Comparison of ENCODE assay signal across 8 cellular contexts in genomic region chr6:111606620-111607115, GRCh38. TPM values are rescaled to one million over a fixed set of nuclear protein-coding genes. Genes with fewer than 3 reads are reported as not detected.
A peak's percentile ranks its signal among the peaks of the same experiment; 100 is the strongest.
DNase-seq lines count a peak whose midpoint lies in the region; ATAC-seq and TF ChIP-seq lines count a peak whose summit lies in the region.

No MANE protein-coding gene starts in this region.

- peaks cover 0 to 2% (median 0%) of the 10 kb centered on the region in 3 donors for H3K9me3 Mint-ChIP-seq in IgD-negative memory B cell
- H3K9me3 Mint-ChIP-seq in naive thymus-derived CD4-positive, alpha-beta T cell = peaks cover 0 to 4% (median 2%) of the 10 kb centered on the region in 11 donors

- ATAC-seq in naive thymus-derived CD4-positive, alpha-beta T cell = no peak
- no peak for ATAC-seq in HG03565 (IDR thresholded peaks at IDR 0.05; ENCODE audit: unreplicated experiment)
- no peak for ATAC-seq in GM21825 (IDR thresholded peaks at IDR 0.05; ENCODE audit: unreplicated experiment)

- H4K20me1 ChIP-seq in BLaER1 treated with 17β-estradiol and CSF1 and Interleukin-3, amounts not matched to agents 10 nM and 100 nM = peaks cover 0 to 4% (median 0%) of the 10 kb centered on the region in 11 experiments; a peak in 1 of 22 replicates

- peak overlapping the region; percentile 66 to 82 (median 74) for H3K4me3 ChIP-seq in BLaER1 treated with 17β-estradiol and CSF1 and Interleukin-3, amounts not matched to agents 10 nM and 100 nM
- H3K4me3 ChIP-seq in choroid plexus epithelial cell (ENCODE audit: low read depth, low read length) = peak overlapping the region; percentile 17
- H3K4me3 ChIP-seq in naive thymus-derived CD4-positive, alpha-beta T cell (ENCODE audit: low read length) = no peak overlapping the region

- H3K9ac ChIP-seq in BLaER1 treated with 17β-estradiol and CSF1 and Interleukin-3, amounts not matched to agents 10 nM and 100 nM = peak overlapping the region; percentile 81 to 90 (median 88); a peak in 21 of 22 replicates

- no peaks in the 10 kb centered on the region for H3K27me3 Mint-ChIP-seq in IgD-negative memory B cell
- peaks cover 0 to 2% (median 0%) of the 10 kb centered on the region in 5 donors for H3K27me3 Mint-ChIP-seq in naive thymus-derived CD4-positive, alpha-beta T cell

- H3K27ac ChIP-seq in BLaER1 treated with 17β-estradiol and CSF1 and Interleukin-3, amounts not matched to agents 10 nM and 100 nM = peak overlapping the region in 10 of 11 experiments; percentile 70 to 92 (median 90); a peak in 19 of 22 replicates
- no peak overlapping the region for H3K27ac ChIP-seq in naive thymus-derived CD4-positive, alpha-beta T cell (ENCODE audit: low read depth, low read length)

- H3K36me3 Mint-ChIP-seq in IgD-negative memory B cell = peaks cover 2% of the 10 kb centered on the region
- H3K36me3 Mint-ChIP-seq in naive thymus-derived CD4-positive, alpha-beta T cell = peaks cover 0 to 5% (median 3%) of the 10 kb centered on the region in 5 donors

- H3K27ac Mint-ChIP-seq in IgD-negative memory B cell = peak overlapping the region; percentile 61 to 99 (median 70)
- peak overlapping the region in 7 of 9 donors; percentile 60 to 98 (median 95) for H3K27ac Mint-ChIP-seq in naive thymus-derived CD4-positive, alpha-beta T cell

- H3K4me1 Mint-ChIP-seq in IgD-negative memory B cell = peaks cover 23 to 31% (median 25%) of the 10 kb centered on the region in 3 donors
- H3K4me1 Mint-ChIP-seq in naive thymus-derived CD4-positive, alpha-beta T cell = peaks cover 14 to 49% (median 45%) of the 10 kb centered on the region in 7 donors

- CTCF ChIA-PET in naive thymus-derived CD4-positive, alpha-beta T cell (lab: Charles Lee) = interaction anchor here (0.6 to 1.2 kb wide), 2 partner anchors 20 to 578 kb away, joined by 3 read pairs; no protein-coding TSS in a partner anchor

- DNase-seq in choroid plexus epithelial cell (ENCODE audit: low read depth) (no peak), head of caudate nucleus (no peak), G401 (ENCODE audit: low spot score) (no peak)
- peak in 1 of 9 donors; percentile 5 for DNase-seq in naive thymus-derived CD4-positive, alpha-beta T cell

- H3K27me3 ChIP-seq in BLaER1 treated with 17β-estradiol and CSF1 and Interleukin-3, amounts not matched to agents 10 nM and 100 nM = no peaks in the 10 kb centered on the region
- no peaks in the 10 kb centered on the region for H3K27me3 ChIP-seq in naive thymus-derived CD4-positive, alpha-beta T cell (ENCODE audit: control insufficient read depth in 2 of 2, insufficient read depth in 2 of 2, low read length in 2 of 2)

- no peak for TF ChIP-seq CTCF in choroid plexus epithelial cell (conservative IDR thresholded peaks at IDR 0.05; ENCODE audit: low read depth, low read length)

- peak overlapping the region; percentile 90 to 99 (median 94) for H3K4me2 ChIP-seq in BLaER1 treated with 17β-estradiol and CSF1 and Interleukin-3, amounts not matched to agents 10 nM and 100 nM

- H3K4me1 ChIP-seq in BLaER1 treated with 17β-estradiol and CSF1 and Interleukin-3, amounts not matched to agents 10 nM and 100 nM = peaks cover 58 to 75% (median 67%) of the 10 kb centered on the region in 10 experiments
- peaks cover 13 to 15% of the 10 kb centered on the region in 2 donors for H3K4me1 ChIP-seq in naive thymus-derived CD4-positive, alpha-beta T cell (ENCODE audit: control insufficient read depth in 2 of 2, insufficient read depth in 2 of 2, low read length in 2 of 2)

- in situ Hi-C loops in G401 (cut with HindIII; ENCODE audit: low sequenced_read_pairs) = no loop called here

- peaks cover 0 to 3% (median 0%) of the 10 kb centered on the region in 11 experiments; a peak in 4 of 22 replicates for H3K36me3 ChIP-seq in BLaER1 treated with 17β-estradiol and CSF1 and Interleukin-3, amounts not matched to agents 10 nM and 100 nM
- peaks cover 0 to 5% (median 0%) of the 10 kb centered on the region in 3 experiments for H3K36me3 ChIP-seq in naive thymus-derived CD4-positive, alpha-beta T cell (ENCODE audit: control insufficient read depth in 2 of 3, insufficient read depth in 3 of 3, low read length in 3 of 3)

- H3K4me3 Mint-ChIP-seq in IgD-negative memory B cell = peak overlapping the region; percentile 95 to 98 (median 97)
- peak overlapping the region; percentile 89 to 97 (median 94) for H3K4me3 Mint-ChIP-seq in naive thymus-derived CD4-positive, alpha-beta T cell

- POLR2A ChIA-PET in naive thymus-derived CD4-positive, alpha-beta T cell (lab: Charles Lee) = interaction anchor here (0.6 to 1.1 kb wide), 2 partner anchors 76 to 617 kb away, joined by 5 read pairs; no protein-coding TSS in a partner anchor

- intact Hi-C loops in naive thymus-derived CD4-positive, alpha-beta T cell (cut with micrococcal nuclease) = loop anchor here in 1 of 2 donors (5.0 kb wide), 2 partner anchors 39 to 391 kb away; no protein-coding TSS in a partner anchor
- intact Hi-C loops in head of caudate nucleus (cut with DNase I) = loop anchor here (10.0 kb wide), 1 partner anchor 122 kb away; the partner anchor contains the start of gene REV3L

- H3K9me3 ChIP-seq in BLaER1 treated with 17β-estradiol and CSF1 and Interleukin-3, amounts not matched to agents 10 nM and 100 nM (replicated peaks in 1 of 11) = peaks cover 6 to 11% (median 9%) of the 10 kb centered on the region in 11 experiments; a peak in 16 of 22 replicates
- H3K9me3 ChIP-seq in naive thymus-derived CD4-positive, alpha-beta T cell (ENCODE audit: control insufficient read depth in 2 of 3, low read length in 3 of 3) = no peaks in the 10 kb centered on the region

RNA-seq across cellular contexts. Expression of gene TRAF3IP2, which starts 1.0 kb away (rescaled TPM):
- 26.1 TPM for polyA plus RNA-seq in IgD-negative memory B cell
- 10 to 100 TPM; 12.7 to 22.1 (median 21.0) TPM for total RNA-seq in naive thymus-derived CD4-positive, alpha-beta T cell
- 10 to 100 TPM; 16.8 to 21.0 TPM for polyA plus RNA-seq in naive thymus-derived CD4-positive, alpha-beta T cell
- total RNA-seq in G401 (2014; rRNA removed; shearing (Covaris generic)) = 21.8 and 22.4 TPM in 2 replicates
